ENCODE assay signal across 8 cellular contexts in genomic region chr1:40691538-40692428, GRCh38. TPM values are rescaled to one million over a fixed set of nuclear protein-coding genes. Genes with fewer than 3 reads are reported as not detected.
DNase-seq lines count a peak whose midpoint lies in the region; ATAC-seq and TF ChIP-seq lines count a peak whose summit lies in the region.

NFYC (plus strand) TSS chr1:40691704; CDS start chr1:40738844, 47,140 bp downstream.

- no peaks in the 10 kb centered on the region for H3F3A ChIP-seq in PC-3 (ENCODE audit: low read length, unreplicated experiment)

- TF ChIP-seq RAD21 in Ishikawa (IDR thresholded peaks at IDR 0.05; ENCODE audit: low read depth) = no peak

- no peaks in the 10 kb centered on the region for H3K27me3 ChIP-seq in PC-3 (ENCODE audit: low read length)

- peak; percentile 10; the same call in 1 of the 2 replicates for TF ChIP-seq EP300 in Ishikawa (IDR thresholded peaks at IDR 0.05; ENCODE audit: borderline replicate concordance)

- POLR2A ChIA-PET in PC-3 (lab: Charles Lee; ENCODE audit: unreplicated experiment) = interaction anchor here (0.6 to 1.0 kb wide), 2 partner anchors 20 to 163 kb away, joined by 3 to 16 read pairs; no protein-coding TSS in a partner anchor

- DNase-seq in DMS 273 treated with DMSO at 0.1 percent for 48 hours (lab: John Stamatoyannopoulos, UW) = peak; percentile 100
- DNase-seq in PC-3 = peak; percentile 99
- DNase-seq in activated T-cell treated with anti-CD3 and anti-CD28 coated beads for 48 hours (ENCODE audit: low read depth) = peak; percentile 92
- peak; percentile 85 for DNase-seq in epithelial cell of prostate (ENCODE audit: low read depth, low spot score)
- peak; percentile 98 for DNase-seq in mucosa of gallbladder (ENCODE audit: low spot score)
- DNase-seq in stimulated activated CD8-positive, alpha-beta memory T cell treated with anti-CD3 and anti-CD28 coated beads, Interleukin-4, amount 100 ng/mL, for 4 hours (ENCODE audit: low read depth in 2 of 2, low spot score in 1 of 2) = peak; percentile 82 to 90

- ATAC-seq in GM21529 (IDR thresholded peaks at IDR 0.05; ENCODE audit: unreplicated experiment) (peak; percentile 71), PC-3 (peak; percentile 86)

- H3K4me2 ChIP-seq in PC-3 (ENCODE audit: low read length) = peak within 1 kb of the TSS; percentile 98

- TF ChIP-seq CTCF in PC-3 (conservative IDR thresholded peaks at IDR 0.05; ENCODE audit: low read depth, low read length) = no peak

- H2AFZ ChIP-seq in PC-3 (ENCODE audit: low read length) = peak within 1 kb of the TSS; percentile 84

- no peaks in the 10 kb centered on the region for H3K9me2 ChIP-seq in PC-3 (replicated peaks; ENCODE audit: low read length)

- H4K20me1 ChIP-seq in PC-3 (ENCODE audit: low read length) = no peaks in the 10 kb centered on the region

- H3K79me2 ChIP-seq in PC-3 (ENCODE audit: low read length) = peaks cover 72% of the 10 kb centered on the region

- H3K4me3 ChIP-seq in PC-3 (ENCODE audit: low read length) = peak within 1 kb of the TSS; percentile 92

- H3K4me1 ChIP-seq in PC-3 (ENCODE audit: insufficient read depth, low read length) = peaks cover 32% of the 10 kb centered on the region

- H3K9me3 ChIP-seq in PC-3 (ENCODE audit: low read length) = no peaks in the 10 kb centered on the region

- H3K9ac ChIP-seq in PC-3 (ENCODE audit: low read length) = peak within 1 kb of the TSS; percentile 100

- intact Hi-C loops in PC-3 (cut with micrococcal nuclease) = loop anchor here (5.0 kb wide), 2 partner anchors 61 to 81 kb away; no protein-coding TSS in a partner anchor

- H3K36me3 ChIP-seq in PC-3 (ENCODE audit: low read depth, low read length) = no peaks in the 10 kb centered on the region

- peak within 1 kb of the TSS; percentile 95 for H3K27ac ChIP-seq in PC-3 (ENCODE audit: low read length)
- peak within 1 kb of the TSS; percentile 91 for H3K27ac ChIP-seq in epithelial cell of prostate

- BruUV-seq in PC-3 (replicated peaks; lab: Mats Ljungman, UMichigan) = no TSS peak

- CTCF ChIA-PET in PC-3 (lab: Charles Lee) = interaction anchor here (0.5 to 1.0 kb wide), 4 partner anchors 31 to 1756 kb away, joined by 3 read pairs; no protein-coding TSS in a partner anchor

TF ChIP-seq in Ishikawa, 13 proteins besides CTCF, POLR2A, EP300 and RAD21:
- TF ChIP-seq TEAD4 (IDR thresholded peaks at IDR 0.05) = no peak; the same call in none of the 2 replicates
- peak; percentile 73; the same call in 1 of the 2 replicates for TF ChIP-seq EGR1 (IDR thresholded peaks at IDR 0.05)
- no peak for TF ChIP-seq CEBPB (IDR thresholded peaks at IDR 0.05)
- 0 out of 2 replicates have a peak, but pooled peaks have one; percentile 16 for TF ChIP-seq CREB1 (IDR thresholded peaks at IDR 0.05; ENCODE audit: low read depth)
- TF ChIP-seq TAF1 (IDR thresholded peaks at IDR 0.05; ENCODE audit: low read depth) = peak; percentile 95
- no peak; the same call in 1 of the 2 replicates for TF ChIP-seq TCF12 (IDR thresholded peaks at IDR 0.05; ENCODE audit: low read depth)
- TF ChIP-seq FOXM1 (IDR thresholded peaks at IDR 0.05; ENCODE audit: borderline replicate concordance, low read depth) = peak; percentile 53; the same call in 1 of the 2 replicates
- peak; percentile 85 for TF ChIP-seq MAX (IDR thresholded peaks at IDR 0.05)
- peak; percentile 16; the same call in 1 of the 2 replicates for TF ChIP-seq ZBTB7A (IDR thresholded peaks at IDR 0.05; ENCODE audit: low read depth)
- peak; percentile 93 for TF ChIP-seq YY1 (IDR thresholded peaks at IDR 0.05; ENCODE audit: low read depth)
- TF ChIP-seq NFIC (IDR thresholded peaks at IDR 0.05) = no peak; the same call in 1 of the 2 replicates
- TF ChIP-seq USF1 (IDR thresholded peaks at IDR 0.05) = peak; percentile 15; the same call in 1 of the 2 replicates
- TF ChIP-seq REST (IDR thresholded peaks at IDR 0.05; ENCODE audit: low read depth) = 0 out of 2 replicates have a peak, but pooled peaks have one; percentile 20

RNA-seq across cellular contexts. Expression of gene NFYC, which starts in this region (rescaled TPM):
- 49.4 and 52.6 TPM in 2 replicates for total RNA-seq in PC-3 (2014; rRNA removed)
- total RNA-seq in mucosa of gallbladder = 57.0 TPM

Comparison
In these comparisons a context has a peak if more than half of its experiments do, and no peak if none do; other contexts are left out.
1. Peak in every context shown above with its lines: DNase-seq, ATAC-seq, H3K4me3 ChIP-seq and H3K27ac ChIP-seq.